In the genomic region with DNA sequence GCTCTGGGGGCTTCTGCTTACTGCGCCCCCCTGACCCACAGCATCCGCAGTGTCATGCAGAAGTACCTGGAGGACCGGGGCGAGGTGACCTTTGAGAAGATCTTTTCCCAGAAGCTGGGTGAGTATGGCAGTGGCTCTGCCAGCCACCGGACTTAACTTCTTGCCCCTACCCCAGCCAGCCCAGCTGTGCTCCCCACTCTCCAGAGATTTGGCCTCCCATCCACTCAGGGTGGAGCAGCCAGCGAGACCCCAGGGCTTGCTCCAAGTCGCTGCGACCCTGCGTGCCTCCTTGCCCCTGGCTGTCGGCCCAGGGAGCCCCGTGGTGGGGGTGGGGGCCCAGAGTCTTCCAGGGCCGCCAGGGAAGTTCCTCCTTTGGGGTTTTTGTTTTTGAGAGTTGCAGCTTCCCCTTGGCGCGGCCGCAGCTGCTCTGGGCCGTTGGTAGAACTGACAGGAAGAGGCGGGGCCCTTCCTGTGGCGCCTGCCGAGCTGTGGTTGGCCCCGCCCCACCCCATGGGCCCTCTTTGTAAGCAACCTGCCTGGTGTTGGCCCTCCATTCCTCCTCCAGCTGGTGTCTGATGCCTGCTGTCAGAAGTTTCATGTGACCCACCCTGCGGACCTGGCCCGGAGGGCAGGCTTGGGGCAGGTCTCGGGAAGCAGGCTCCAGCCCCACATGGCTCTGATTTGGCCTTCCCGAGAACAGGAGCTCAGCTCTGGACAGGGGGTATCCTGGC, we compare ENCODE assay signal across 8 cellular contexts. TPM values are rescaled to one million over a fixed set of nuclear protein-coding genes. Genes with fewer than 3 reads are reported as not detected.
DNase-seq lines count a peak whose midpoint lies in the region; ATAC-seq and TF ChIP-seq lines count a peak whose summit lies in the region.

No MANE protein-coding gene starts in this region.

- H3K79me2 ChIP-seq in HCT116 (ENCODE audit: insufficient read depth, low read length): peaks cover 61% of the 10 kb centered on the region

- H2AFZ ChIP-seq in HCT116 (ENCODE audit: low read depth, low read length, poor library complexity, severe bottlenecking): no peak overlapping the region

- ATAC-seq in HCT116: peak; percentile 77

- TF ChIP-seq POLR2A in HCT116 (IDR thresholded peaks at IDR 0.05; ENCODE audit: borderline replicate concordance, extremely low read depth, insufficient read depth, insufficient read length): no peak
- no peak for TF ChIP-seq POLR2A in lower leg skin (IDR thresholded peaks at IDR 0.05)

- peaks cover 14 to 28% of the 10 kb centered on the region in 2 experiments; a peak in 3 of 4 replicates for H3K36me3 ChIP-seq in HCT116 (ENCODE audit: control insufficient read depth in 1 of 2, insufficient read depth in 2 of 2, low read length in 2 of 2)

- POLR2A ChIA-PET in HCT116 (lab: Charles Lee): no interaction called here

- DNase-seq in GM12864 (ENCODE audit: low read depth) (peak; percentile 85), HCT116 (ENCODE audit: low read depth, low spot score) (no peak), NCI-H146 treated with DMSO at 0.1 percent for 48 hours (lab: John Stamatoyannopoulos, UW; ENCODE audit: unreplicated experiment) (peak; percentile 56), lower leg skin (ENCODE audit: low spot score in 2 of 2) (peak; percentile 90 to 98), NCI-H1930 (lab: John Stamatoyannopoulos, UW) (no peak)
- peak; percentile 40 to 86 (median 67) for DNase-seq in activated CD4-positive, CD25-positive, alpha-beta regulatory T cell (lab: John Stamatoyannopoulos, UW)
- peak; percentile 95 for DNase-seq in central memory CD4-positive, alpha-beta T cell
- peak; percentile 80 for DNase-seq in stimulated activated CD8-positive, alpha-beta memory T cell treated with anti-CD3 and anti-CD28 coated beads, Interleukin-12 subunit alpha, Interleukin-12 subunit beta, amount 100 ng/mL, for 4 hours (ENCODE audit: low read depth)

- H3K4me3 ChIP-seq in GM12864 (ENCODE audit: low read depth, low read length) (peak overlapping the region; percentile 47), HCT116 (replicated peaks in 1 of 2; ENCODE audit: low read depth in 1 of 2, low read length in 2 of 2) (peak overlapping the region; percentile 23 to 41), lower leg skin (ENCODE audit: low read depth, poor library complexity, severe bottlenecking) (no peak overlapping the region)

- H3K9me3 ChIP-seq in HCT116 (ENCODE audit: control insufficient read depth in 1 of 2, insufficient read depth in 1 of 2, low read depth in 1 of 2, low read length in 2 of 2): no peaks in the 10 kb centered on the region

- CTCF ChIA-PET in HCT116 (lab: Charles Lee): interaction anchor here (1.2 kb wide), 1 partner anchor 11 kb away, joined by 5 read pairs; the partner anchor contains the start of gene GRK2

- WGBS in lower leg skin, 2 donors: 9 to 14% methylated on average over 17 to 20 of the region's 24 CpGs

- RAD21 ChIA-PET in HCT116 (lab: Charles Lee; ENCODE audit: low non-redundant PET in 1 of 2, low total read pairs in 2 of 2, uncharacterized antibody in 2 of 2, unreplicated experiment in 2 of 2): no interaction called here

- no peaks in the 10 kb centered on the region for H4K20me1 ChIP-seq in HCT116 (ENCODE audit: insufficient read depth)

- no peak for TF ChIP-seq RAD21 in HCT116 (IDR thresholded peaks at IDR 0.05; ENCODE audit: low read depth)

- no peaks in the 10 kb centered on the region for H3K9me2 ChIP-seq in HCT116 (ENCODE audit: insufficient read depth)

- H3K4me1 ChIP-seq in HCT116 (ENCODE audit: control insufficient read depth in 1 of 2, insufficient read depth in 2 of 2, low read length in 2 of 2): peaks cover 4 to 19% of the 10 kb centered on the region in 2 experiments

- peak overlapping the region; percentile 57 for H3K27ac ChIP-seq in HCT116 (ENCODE audit: low read depth, low read length)

- TF ChIP-seq CTCF in GM12864 (IDR thresholded peaks at IDR 0.05; ENCODE audit: low read depth, low read length, missing control alignments) (no peak), HCT116 (IDR thresholded peaks at IDR 0.05 in 2 of 3, conservative IDR thresholded peaks at IDR 0.05 in 1 of 3; ENCODE audit: borderline replicate concordance in 1 of 3, insufficient read depth in 1 of 3, low read depth in 2 of 3, low read length in 2 of 3) (no peak), lower leg skin (IDR thresholded peaks at IDR 0.05) (no peak)

- H3K27me3 ChIP-seq in HCT116 (ENCODE audit: insufficient read depth, low read length): no peaks in the 10 kb centered on the region

- intact Hi-C loops in HCT116 (cut with micrococcal nuclease): no loop called here
- intact Hi-C loops in lower leg skin (cut with DNase I; ENCODE audit: low total_unique reads): no loop called here

- no TSS peak for BruUV-seq in HCT116 (replicated peaks; lab: Mats Ljungman, UMichigan)

- peak overlapping the region; percentile 38; the same call in 1 of the 2 replicates for H3K9ac ChIP-seq in HCT116 (ENCODE audit: low read length)

- H3K4me2 ChIP-seq in HCT116 (ENCODE audit: low read length): peak overlapping the region; percentile 64

TF ChIP-seq in HCT116, 20 proteins besides CTCF, POLR2A, EP300 and RAD21:
- TF ChIP-seq JUND (IDR thresholded peaks at IDR 0.05) (no peak), SP1 (IDR thresholded peaks at IDR 0.05; ENCODE audit: low read depth) (no peak), ZFX (IDR thresholded peaks at IDR 0.05) (0 out of 2 replicates have a peak, but pooled peaks have one; percentile 15)

RNA-seq across cellular contexts. Expression of gene GRK2, which starts 11.1 kb away (rescaled TPM):
- total RNA-seq in HCT116 (2021; ENCODE audit: unreplicated experiment) (83.0 TPM), lower leg skin (100 to 1,000 TPM in 3 of 4 donors, 10 to 100 TPM in 1; 81.1 to 127 (median 114) TPM)
- polyA plus RNA-seq in HCT116 (2012): 94.4 and 117 TPM in 2 replicates

RNA-seq across cellular contexts. Expression of gene ANKRD13D, which starts 11.7 kb away (rescaled TPM):
- total RNA-seq in HCT116 (2021; ENCODE audit: unreplicated experiment) (61.1 TPM), lower leg skin (10 to 100 TPM; 60.5 to 84.7 (median 72.8) TPM)
- polyA plus RNA-seq in HCT116 (2012): 31.8 and 36.8 TPM in 2 replicates

RNA-seq across cellular contexts. Expression of gene SSH3, which starts 25.9 kb away (rescaled TPM):
- 57.8 TPM for total RNA-seq in HCT116 (2021; ENCODE audit: unreplicated experiment)
- polyA plus RNA-seq in HCT116 (2012): 49.4 and 55.1 TPM in 2 replicates
- 10 to 100 TPM; 58.6 to 71.0 (median 62.0) TPM for total RNA-seq in lower leg skin

Comparison
In these comparisons a context has a peak if more than half of its experiments do, and no peak if none do; other contexts are left out.
1. DNase-seq: peak in GM12864 (single experiment), NCI-H146 treated with DMSO at 0.1 percent for 48 hours (single experiment), activated CD4-positive, CD25-positive, alpha-beta regulatory T cell (4 of 4), central memory CD4-positive, alpha-beta T cell (single experiment), lower leg skin (2 of 2) and stimulated activated CD8-positive, alpha-beta memory T cell treated with anti-CD3 and anti-CD28 coated beads, Interleukin-12 subunit alpha, Interleukin-12 subunit beta, amount 100 ng/mL, for 4 hours (single experiment); none in HCT116 (single experiment) and NCI-H1930 (0 of 2).